In genomic region chr1:171913385-171913784, GRCh38 we compare ENCODE assay signal across 12 cellular contexts.
A peak's percentile ranks its signal among the peaks of the same experiment; 100 is the strongest.
DNase-seq lines count a peak whose midpoint lies in the region; ATAC-seq lines count a peak whose summit lies in the region.
"Had no signal": no experiment of that assay in that cellular context is flagged by ENCODE, and none has a peak within 500 bp of the region (broad histone marks: within the 10 kb centered on the region; RNA-seq: fewer than 3 reads in every experiment).

No MANE protein-coding gene starts in this region.

- H3K27ac ChIP-seq in aorta (ENCODE audit: low read depth in 1 of 2, low read length in 2 of 2), result no peak overlapping the region

- H3K4me3 ChIP-seq in aorta (ENCODE audit: low read length in 2 of 2), result no peak overlapping the region

- no peaks in the 10 kb centered on the region for H3K27me3 ChIP-seq in aorta (ENCODE audit: control insufficient read depth in 1 of 2, insufficient read depth in 2 of 2, low read length in 1 of 2)
- H3K27me3 ChIP-seq: BE2C had no signal

- ATAC-seq in left colon (peak; percentile 94), aorta (ENCODE audit: low FRiP score) (no peak), GM21786 (IDR thresholded peaks at IDR 0.05; ENCODE audit: unreplicated experiment) (no peak)
- ATAC-seq: activated T-cell treated with anti-CD3 and anti-CD28 coated beads, Interleukin-2, amount 50 U/mL, for 4 hours had no signal

- in situ Hi-C loops in KBM-7 (cut with MboI; ENCODE audit: low pct_unique_long_range_greater_than_20kb, low sequenced_read_pairs), result no loop called here

- H3K36me3 ChIP-seq in aorta (ENCODE audit: control insufficient read depth in 1 of 2, insufficient read depth in 2 of 2, low read length in 1 of 2), result no peaks in the 10 kb centered on the region
- H3K36me3 ChIP-seq: BE2C had no signal

- H3K9me3 ChIP-seq in aorta (ENCODE audit: control insufficient read depth, low read length), result no peaks in the 10 kb centered on the region
- H3K9me3 ChIP-seq: BE2C had no signal

- intact Hi-C loops in left colon (cut with DNase I, micrococcal nuclease), result no loop called here
- intact Hi-C loops in aorta (cut with DNase I), result no loop called here

- DNase-seq in A172 (ENCODE audit: low spot score), result peak; percentile 67
- peak; percentile 14 for DNase-seq in KBM-7
- peak; percentile 35 for DNase-seq in cerebellum (ENCODE audit: low spot score)
- peak; percentile 28 to 64 for DNase-seq in left colon
- no peak for DNase-seq in activated CD4-positive, CD25-positive, alpha-beta regulatory T cell treated with anti-CD3 and anti-CD28 coated beads, Interleukin-2, amount 50 U/mL, for 72 hours
- no peak for DNase-seq in stimulated activated CD4-positive, alpha-beta T cell treated with anti-CD3 and anti-CD28 coated beads, Interleukin-1b, Interleukin-23, amount 100 ng/mL, for 48 hours
- no peak for DNase-seq in aorta
- DNase-seq: activated T-cell treated with anti-CD3 and anti-CD28 coated beads, Interleukin-2, amount 50 U/mL, for 4 hours; BE2C; NCI-H2107; T1000 had no signal

- WGBS in aorta, 2 donors, result 0 to 1% methylated on average over 2 of the region's 2 CpGs

- peaks cover 3% of the 10 kb centered on the region in 2 donors for H3K4me1 ChIP-seq in aorta (ENCODE audit: control insufficient read depth in 1 of 2, insufficient read depth in 2 of 2, low read length in 2 of 2)
- H3K4me1 ChIP-seq: BE2C had no signal

Comparison
In these comparisons a context has a peak if more than half of its experiments do, and no peak if none do; other contexts are left out.
1. DNase-seq: peak in A172 (single experiment), KBM-7 (single experiment), cerebellum (single experiment) and left colon (2 of 2); none in activated CD4-positive, CD25-positive, alpha-beta regulatory T cell treated with anti-CD3 and anti-CD28 coated beads, Interleukin-2, amount 50 U/mL, for 72 hours (single experiment), stimulated activated CD4-positive, alpha-beta T cell treated with anti-CD3 and anti-CD28 coated beads, Interleukin-1b, Interleukin-23, amount 100 ng/mL, for 48 hours (single experiment) and aorta (0 of 2).